Comparison of ENCODE assay signal across 20 cellular contexts in genomic region chr1:221937155-221937953, GRCh38.
A peak's percentile ranks its signal among the peaks of the same experiment; 100 is the strongest.
DNase-seq lines count a peak whose midpoint lies in the region; ATAC-seq, FAIRE-seq and TF ChIP-seq lines count a peak whose summit lies in the region.
"Had no signal": no experiment of that assay in that cellular context is flagged by ENCODE, and none has a peak within 500 bp of the region (broad histone marks: within the 10 kb centered on the region; RNA-seq: fewer than 3 reads in every experiment).

No MANE protein-coding gene starts in this region.

- H3K36me3 Mint-ChIP-seq in glutamatergic neuron (ENCODE audit: unreplicated experiment) = no peaks in the 10 kb centered on the region
- H3K36me3 Mint-ChIP-seq in activated naive CD4-positive, alpha-beta T cell treated with anti-CD3 and anti-CD28 coated beads, Interleukin-2, amount 10 ng/mL, durations not matched to agents 7 days and 5 days = no peaks in the 10 kb centered on the region

- H2AFZ ChIP-seq in OCI-LY3 (ENCODE audit: low read depth, low read length) = no peak overlapping the region

- H3K79me2 ChIP-seq in OCI-LY3 (ENCODE audit: low read length) = no peaks in the 10 kb centered on the region

- no peak overlapping the region for H3K27ac Mint-ChIP-seq in glutamatergic neuron (ENCODE audit: unreplicated experiment)
- H3K27ac Mint-ChIP-seq in activated naive CD4-positive, alpha-beta T cell treated with anti-CD3 and anti-CD28 coated beads, Interleukin-2, amount 10 ng/mL, durations not matched to agents 7 days and 5 days = no peak overlapping the region
- H3K27ac Mint-ChIP-seq: dendritic cell treated with granulocyte-macrophage colony-stimulating factor and Interleukin-4, amounts not matched to agents 40 ng/mL and 50 ng/mL, for 4 days had no signal

- H4K20me1 ChIP-seq in OCI-LY3 (ENCODE audit: insufficient read depth, low read length) = no peaks in the 10 kb centered on the region

- peaks cover 60% of the 10 kb centered on the region for H3K4me1 ChIP-seq in OCI-LY3 (ENCODE audit: low read length)
- H3K4me1 ChIP-seq: heart right ventricle had no signal

- H3K4me1 Mint-ChIP-seq in glutamatergic neuron (ENCODE audit: low read depth, unreplicated experiment) = peaks cover 22% of the 10 kb centered on the region
- H3K4me1 Mint-ChIP-seq in activated naive CD4-positive, alpha-beta T cell treated with anti-CD3 and anti-CD28 coated beads, Interleukin-2, amount 10 ng/mL, durations not matched to agents 7 days and 5 days = no peaks in the 10 kb centered on the region

- peaks cover 1% of the 10 kb centered on the region for H3K36me3 ChIP-seq in OCI-LY3 (replicated peaks; ENCODE audit: low read depth, low read length)
- H3K36me3 ChIP-seq: heart right ventricle had no signal

- H3K9ac ChIP-seq in OCI-LY3 (ENCODE audit: low read length) = peak overlapping the region; percentile 54

- peak overlapping the region; percentile 80 for H3K27ac ChIP-seq in OCI-LY3 (ENCODE audit: low read length)
- H3K27ac ChIP-seq: heart right ventricle had no signal

- H3K9me3 ChIP-seq in OCI-LY3 (ENCODE audit: insufficient read depth, low read length) = no peaks in the 10 kb centered on the region

- DNase-seq in GM18507 (ENCODE audit: extremely low spot score, insufficient read length, low read depth) (no peak), glutamatergic neuron (no peak), NCI-H128 (lab: John Stamatoyannopoulos, UW; ENCODE audit: unreplicated experiment) (no peak), SIG-M5 treated with dmso at 0.1 percent for 504 hours (lab: John Stamatoyannopoulos, UW; ENCODE audit: unreplicated experiment) (no peak)
- no peak for DNase-seq in activated naive CD4-positive, alpha-beta T cell treated with anti-CD3 and anti-CD28 coated beads, Interleukin-2, amount 10 ng/mL, durations not matched to agents 7 days and 5 days
- DNase-seq: activated CD8-positive, alpha-beta memory T cell treated with anti-CD3 and anti-CD28 coated beads for 24 hours; Calu3; GDM1; GOT3; heart right ventricle; kidney; NCI-H1417; stimulated activated CD4-positive, alpha-beta T cell treated with anti-CD3 and anti-CD28 coated beads, Interleukin-12 subunit alpha, Interleukin-12 subunit beta, amount 100 ng/mL, for 4 hours; SW 1271 had no signal

- ATAC-seq in GM21390 (IDR thresholded peaks at IDR 0.05; ENCODE audit: unreplicated experiment) = peak; percentile 41
- ATAC-seq in HG02973 (IDR thresholded peaks at IDR 0.05; ENCODE audit: unreplicated experiment) = peak; percentile 44
- ATAC-seq: heart right ventricle, Panc1 had no signal

- peak; percentile 59 for FAIRE-seq in GM18507 (lab: Jason Lieb, UNC)
- FAIRE-seq: astrocyte, kidney had no signal

- peak overlapping the region; percentile 66 for H3K4me2 ChIP-seq in OCI-LY3 (ENCODE audit: low read length)

- H3K27me3 Mint-ChIP-seq in glutamatergic neuron (ENCODE audit: unreplicated experiment) = peaks cover 2% of the 10 kb centered on the region
- peaks cover 6% of the 10 kb centered on the region for H3K27me3 Mint-ChIP-seq in activated naive CD4-positive, alpha-beta T cell treated with anti-CD3 and anti-CD28 coated beads, Interleukin-2, amount 10 ng/mL, durations not matched to agents 7 days and 5 days
- H3K27me3 Mint-ChIP-seq: dendritic cell treated with granulocyte-macrophage colony-stimulating factor and Interleukin-4, amounts not matched to agents 40 ng/mL and 50 ng/mL, for 4 days had no signal

- peak overlapping the region; percentile 11 for H3K4me3 ChIP-seq in OCI-LY3 (ENCODE audit: low read length)
- H3K4me3 ChIP-seq: heart right ventricle had no signal

- no peaks in the 10 kb centered on the region for H3K27me3 ChIP-seq in OCI-LY3 (ENCODE audit: low read depth, low read length)
- H3K27me3 ChIP-seq: heart right ventricle had no signal

- CTCF ChIA-PET in activated naive CD4-positive, alpha-beta T cell treated with anti-CD3 and anti-CD28 coated beads, Interleukin-2, amount 10 ng/mL, durations not matched to agents 7 days and 5 days (lab: Charles Lee) = interaction anchor here (1.5 kb wide), 1 partner anchor 13 kb away, joined by 3 read pairs; no protein-coding TSS in a partner anchor

- peaks cover 4% of the 10 kb centered on the region for H3K9me3 Mint-ChIP-seq in glutamatergic neuron (ENCODE audit: unreplicated experiment)
- H3K9me3 Mint-ChIP-seq in activated naive CD4-positive, alpha-beta T cell treated with anti-CD3 and anti-CD28 coated beads, Interleukin-2, amount 10 ng/mL, durations not matched to agents 7 days and 5 days = no peaks in the 10 kb centered on the region
- H3K9me3 Mint-ChIP-seq: dendritic cell treated with granulocyte-macrophage colony-stimulating factor and Interleukin-4, amounts not matched to agents 40 ng/mL and 50 ng/mL, for 4 days had no signal

- TF ChIP-seq CTCF in OCI-LY3 (IDR thresholded peaks at IDR 0.05; ENCODE audit: low read depth, low read length) (no peak), glutamatergic neuron (IDR thresholded peaks at IDR 0.05; ENCODE audit: partially characterized antibody, unreplicated experiment) (no peak)

- no peak overlapping the region for H3K4me3 Mint-ChIP-seq in glutamatergic neuron (ENCODE audit: unreplicated experiment)
- no peak overlapping the region for H3K4me3 Mint-ChIP-seq in activated naive CD4-positive, alpha-beta T cell treated with anti-CD3 and anti-CD28 coated beads, Interleukin-2, amount 10 ng/mL, durations not matched to agents 7 days and 5 days
- H3K4me3 Mint-ChIP-seq: dendritic cell treated with granulocyte-macrophage colony-stimulating factor and Interleukin-4, amounts not matched to agents 40 ng/mL and 50 ng/mL, for 4 days had no signal
